In genomic region chr7:152336754-152337368, GRCh38 we compare ENCODE assay signal across 8 cellular contexts.
DNase-seq lines count a peak whose midpoint lies in the region; ATAC-seq and TF ChIP-seq lines count a peak whose summit lies in the region.

No MANE protein-coding gene starts in this region.

- H3K4me1 ChIP-seq in NT2/D1 (ENCODE audit: insufficient read depth, insufficient read length) = no peaks in the 10 kb centered on the region
- H3K4me1 ChIP-seq in mammary epithelial cell (ENCODE audit: insufficient read depth, low read length) = no peaks in the 10 kb centered on the region

- no peaks in the 10 kb centered on the region for H3K9me3 ChIP-seq in CD4-positive, alpha-beta T cell (ENCODE audit: control insufficient read depth, low read length)
- no peaks in the 10 kb centered on the region for H3K9me3 ChIP-seq in NT2/D1 (ENCODE audit: insufficient read depth, low read length)
- H3K9me3 ChIP-seq in mammary epithelial cell (replicated peaks; ENCODE audit: insufficient read depth, low read length) = no peaks in the 10 kb centered on the region

- 60% methylated on average over 4 of the region's 4 CpGs for WGBS in mammary epithelial cell (ENCODE audit: low coverage, missing lambda C conversion rate)

- peak in 3 of 10 experiments; percentile 3 to 33 (median 4) for DNase-seq in CD4-positive, alpha-beta T cell
- DNase-seq in NT2/D1 (ENCODE audit: low read depth, low spot score) = peak; percentile 28
- DNase-seq in mammary epithelial cell = peak; percentile 37
- no peak for DNase-seq in left colon
- no peak for DNase-seq in type B pancreatic cell (ENCODE audit: extremely low spot score, unreplicated experiment)
- no peak for DNase-seq in NCI-H187 (lab: John Stamatoyannopoulos, UW)

- intact Hi-C loops in CD4-positive, alpha-beta T cell (cut with DNase I, micrococcal nuclease) = loop anchor here (1.0 to 10.0 kb wide), 4 partner anchors 45 to 488 kb away; no protein-coding TSS in a partner anchor
- intact Hi-C loops in mammary epithelial cell (cut with micrococcal nuclease) (loop anchor here (1.0 to 5.0 kb wide), 2 partner anchors 370 to 425 kb away; no protein-coding TSS in a partner anchor), left colon (cut with DNase I, micrococcal nuclease) (loop anchor here in 1 of 2 donors (10.0 kb wide), 1 partner anchor 368 kb away; no protein-coding TSS in a partner anchor)

- BruUV-seq in mammary epithelial cell (replicated peaks; lab: Mats Ljungman, UMichigan) = TSS peak; percentile 98

- peak; percentile 69 for TF ChIP-seq CTCF in CD4-positive, alpha-beta T cell (IDR thresholded peaks at IDR 0.05)
- peak; percentile 54 for TF ChIP-seq CTCF in mammary epithelial cell (conservative IDR thresholded peaks at IDR 0.05 in 1 of 2, IDR thresholded peaks at IDR 0.05 in 1 of 2; ENCODE audit: extremely low read depth in 1 of 2, insufficient read depth in 1 of 2, low read depth in 1 of 2, low read length in 2 of 2)
- peak; percentile 74 for TF ChIP-seq CTCF in type B pancreatic cell (conservative IDR thresholded peaks at IDR 0.05)

- peak; percentile 71 for ATAC-seq in CD4-positive, alpha-beta T cell (ENCODE audit: poor library complexity)
- ATAC-seq in GM18511 (IDR thresholded peaks at IDR 0.05; ENCODE audit: unreplicated experiment) (peak; percentile 69), HG03159 (IDR thresholded peaks at IDR 0.05; ENCODE audit: unreplicated experiment) (peak; percentile 58), left colon (peak; percentile 86)

- peak overlapping the region; percentile 74 for H3K4me3 Mint-ChIP-seq in CD4-positive, alpha-beta T cell
- H3K4me3 Mint-ChIP-seq in type B pancreatic cell = no peak overlapping the region

- H3K79me2 ChIP-seq in mammary epithelial cell (ENCODE audit: insufficient read depth, low read length) = peaks cover 78% of the 10 kb centered on the region

- H3K27ac ChIP-seq in CD4-positive, alpha-beta T cell (ENCODE audit: low read depth, low read length) = peak overlapping the region; percentile 16
- no peak overlapping the region for H3K27ac ChIP-seq in mammary epithelial cell (ENCODE audit: insufficient read depth, low read depth, low read length)

- H3K4me3 ChIP-seq in NT2/D1 (ENCODE audit: insufficient read length, low read depth) (no peak overlapping the region), mammary epithelial cell (replicated peaks in 1 of 3; ENCODE audit: insufficient read depth in 1 of 3, low read depth in 2 of 3, low read length in 3 of 3) (no peak overlapping the region)

- peaks cover 6% of the 10 kb centered on the region for H3K36me3 Mint-ChIP-seq in CD4-positive, alpha-beta T cell (ENCODE audit: low read depth)
- peaks cover 9% of the 10 kb centered on the region for H3K36me3 Mint-ChIP-seq in type B pancreatic cell

- no peak overlapping the region for H3K4me2 ChIP-seq in mammary epithelial cell (ENCODE audit: insufficient read depth, low read depth, low read length)

- POLR2A ChIA-PET in CD4-positive, alpha-beta T cell (lab: Charles Lee) = interaction anchor here (0.5 to 2.5 kb wide), 5 partner anchors 97 to 474 kb away, joined by 3 to 9 read pairs (median 4); no protein-coding TSS in a partner anchor

- no peaks in the 10 kb centered on the region for H3K27me3 ChIP-seq in CD4-positive, alpha-beta T cell (ENCODE audit: control insufficient read depth, insufficient read depth, low read length)
- H3K27me3 ChIP-seq in NT2/D1 (ENCODE audit: insufficient read depth, insufficient read length) = no peaks in the 10 kb centered on the region
- no peaks in the 10 kb centered on the region for H3K27me3 ChIP-seq in mammary epithelial cell (ENCODE audit: insufficient read depth, low read length)

- H3K4me1 Mint-ChIP-seq in CD4-positive, alpha-beta T cell (ENCODE audit: low read depth) = peaks cover 80% of the 10 kb centered on the region
- peaks cover 29% of the 10 kb centered on the region for H3K4me1 Mint-ChIP-seq in type B pancreatic cell (ENCODE audit: unreplicated experiment)

- no peaks in the 10 kb centered on the region for H3K9me3 Mint-ChIP-seq in CD4-positive, alpha-beta T cell
- H3K9me3 Mint-ChIP-seq in type B pancreatic cell = no peaks in the 10 kb centered on the region

- H3K27me3 Mint-ChIP-seq in CD4-positive, alpha-beta T cell = no peaks in the 10 kb centered on the region
- no peaks in the 10 kb centered on the region for H3K27me3 Mint-ChIP-seq in type B pancreatic cell

- no peaks in the 10 kb centered on the region for H4K20me1 ChIP-seq in mammary epithelial cell (ENCODE audit: insufficient read depth, low read length)

- in situ Hi-C loops in mammary epithelial cell (cut with MboI; ENCODE audit: low sequenced_read_pairs in 2 of 2) = loop anchor here (10.0 to 25.0 kb wide), 3 partner anchors 368 to 475 kb away; no protein-coding TSS in a partner anchor

- CTCF ChIA-PET in CD4-positive, alpha-beta T cell (lab: Charles Lee) = interaction anchor here (0.8 to 3.4 kb wide), 7 partner anchors 9 to 370 kb away, joined by 3 to 15 read pairs (median 4); no protein-coding TSS in a partner anchor
- CTCF ChIA-PET in mammary epithelial cell (lab: Charles Lee; ENCODE audit: low non-redundant PET) = no interaction called here

- dilution Hi-C loops in mammary epithelial cell (cut with HindIII; ENCODE audit: low sequenced_read_pairs) = no loop called here

- H3K36me3 ChIP-seq in NT2/D1 (ENCODE audit: insufficient read depth, insufficient read length, low read length) = no peaks in the 10 kb centered on the region
- no peaks in the 10 kb centered on the region for H3K36me3 ChIP-seq in mammary epithelial cell (ENCODE audit: insufficient read depth, low read length)

- H3K9ac ChIP-seq in NT2/D1 (ENCODE audit: insufficient read length, low read depth) = no peak overlapping the region
- H3K9ac ChIP-seq in mammary epithelial cell (ENCODE audit: insufficient read depth, low read length) = no peak overlapping the region

- H2AFZ ChIP-seq in mammary epithelial cell (ENCODE audit: low read depth, low read length) = no peak overlapping the region

- peak overlapping the region; percentile 57 for H3K27ac Mint-ChIP-seq in CD4-positive, alpha-beta T cell
- H3K27ac Mint-ChIP-seq in type B pancreatic cell = no peak overlapping the region

Comparison
In these comparisons a context has a peak if more than half of its experiments do, and no peak if none do; other contexts are left out.
1. DNase-seq: peak in NT2/D1 (single experiment) and mammary epithelial cell (single experiment); none in left colon (0 of 2), type B pancreatic cell (single experiment) and NCI-H187 (0 of 2).
2. Peak in every context shown above with its lines, with median percentiles within 50 percentile points of each other: ATAC-seq and CTCF ChIP-seq.